1 cellular context compared by ENCODE assay signal in the genomic region with DNA sequence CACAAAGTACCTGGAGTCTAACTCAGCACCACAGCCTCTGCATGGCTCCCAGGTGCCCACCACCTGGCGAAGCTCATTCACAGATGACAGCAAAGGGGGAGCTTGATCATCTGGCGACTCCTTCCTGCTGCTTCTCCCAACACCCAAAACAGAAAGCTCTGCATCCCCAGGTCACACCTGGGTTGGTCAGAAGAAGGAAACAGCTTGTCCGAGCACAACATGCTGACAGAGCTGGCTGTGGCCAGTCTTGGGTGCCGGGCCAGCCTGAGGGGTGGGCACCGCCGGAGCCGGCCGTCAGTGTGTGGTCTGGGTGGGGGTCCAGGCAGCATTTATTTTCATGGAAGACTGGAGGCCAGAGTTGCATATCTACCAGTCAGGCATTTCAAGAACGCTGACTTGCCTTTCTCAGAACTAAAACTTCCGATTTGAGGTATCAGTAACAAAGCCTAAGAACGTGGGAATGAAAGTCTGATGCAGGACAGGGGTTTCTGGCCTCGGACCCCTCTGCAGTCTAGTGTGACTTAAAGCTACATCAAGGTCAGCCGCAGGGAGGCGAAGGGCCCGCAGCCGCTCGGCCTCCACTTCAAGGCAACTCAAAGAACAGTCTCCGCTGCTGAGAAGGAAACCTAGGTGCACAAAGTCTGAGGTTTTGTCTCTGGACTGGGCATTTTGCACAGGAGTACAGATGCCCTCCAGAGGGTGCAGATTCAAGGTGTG.
TF ChIP-seq lines count a peak whose summit lies in the region.

No MANE protein-coding gene starts in this region.

TF ChIP-seq in H1, 55 proteins besides CTCF, POLR2A, EP300 and RAD21:
- TF ChIP-seq, protein P1, sequence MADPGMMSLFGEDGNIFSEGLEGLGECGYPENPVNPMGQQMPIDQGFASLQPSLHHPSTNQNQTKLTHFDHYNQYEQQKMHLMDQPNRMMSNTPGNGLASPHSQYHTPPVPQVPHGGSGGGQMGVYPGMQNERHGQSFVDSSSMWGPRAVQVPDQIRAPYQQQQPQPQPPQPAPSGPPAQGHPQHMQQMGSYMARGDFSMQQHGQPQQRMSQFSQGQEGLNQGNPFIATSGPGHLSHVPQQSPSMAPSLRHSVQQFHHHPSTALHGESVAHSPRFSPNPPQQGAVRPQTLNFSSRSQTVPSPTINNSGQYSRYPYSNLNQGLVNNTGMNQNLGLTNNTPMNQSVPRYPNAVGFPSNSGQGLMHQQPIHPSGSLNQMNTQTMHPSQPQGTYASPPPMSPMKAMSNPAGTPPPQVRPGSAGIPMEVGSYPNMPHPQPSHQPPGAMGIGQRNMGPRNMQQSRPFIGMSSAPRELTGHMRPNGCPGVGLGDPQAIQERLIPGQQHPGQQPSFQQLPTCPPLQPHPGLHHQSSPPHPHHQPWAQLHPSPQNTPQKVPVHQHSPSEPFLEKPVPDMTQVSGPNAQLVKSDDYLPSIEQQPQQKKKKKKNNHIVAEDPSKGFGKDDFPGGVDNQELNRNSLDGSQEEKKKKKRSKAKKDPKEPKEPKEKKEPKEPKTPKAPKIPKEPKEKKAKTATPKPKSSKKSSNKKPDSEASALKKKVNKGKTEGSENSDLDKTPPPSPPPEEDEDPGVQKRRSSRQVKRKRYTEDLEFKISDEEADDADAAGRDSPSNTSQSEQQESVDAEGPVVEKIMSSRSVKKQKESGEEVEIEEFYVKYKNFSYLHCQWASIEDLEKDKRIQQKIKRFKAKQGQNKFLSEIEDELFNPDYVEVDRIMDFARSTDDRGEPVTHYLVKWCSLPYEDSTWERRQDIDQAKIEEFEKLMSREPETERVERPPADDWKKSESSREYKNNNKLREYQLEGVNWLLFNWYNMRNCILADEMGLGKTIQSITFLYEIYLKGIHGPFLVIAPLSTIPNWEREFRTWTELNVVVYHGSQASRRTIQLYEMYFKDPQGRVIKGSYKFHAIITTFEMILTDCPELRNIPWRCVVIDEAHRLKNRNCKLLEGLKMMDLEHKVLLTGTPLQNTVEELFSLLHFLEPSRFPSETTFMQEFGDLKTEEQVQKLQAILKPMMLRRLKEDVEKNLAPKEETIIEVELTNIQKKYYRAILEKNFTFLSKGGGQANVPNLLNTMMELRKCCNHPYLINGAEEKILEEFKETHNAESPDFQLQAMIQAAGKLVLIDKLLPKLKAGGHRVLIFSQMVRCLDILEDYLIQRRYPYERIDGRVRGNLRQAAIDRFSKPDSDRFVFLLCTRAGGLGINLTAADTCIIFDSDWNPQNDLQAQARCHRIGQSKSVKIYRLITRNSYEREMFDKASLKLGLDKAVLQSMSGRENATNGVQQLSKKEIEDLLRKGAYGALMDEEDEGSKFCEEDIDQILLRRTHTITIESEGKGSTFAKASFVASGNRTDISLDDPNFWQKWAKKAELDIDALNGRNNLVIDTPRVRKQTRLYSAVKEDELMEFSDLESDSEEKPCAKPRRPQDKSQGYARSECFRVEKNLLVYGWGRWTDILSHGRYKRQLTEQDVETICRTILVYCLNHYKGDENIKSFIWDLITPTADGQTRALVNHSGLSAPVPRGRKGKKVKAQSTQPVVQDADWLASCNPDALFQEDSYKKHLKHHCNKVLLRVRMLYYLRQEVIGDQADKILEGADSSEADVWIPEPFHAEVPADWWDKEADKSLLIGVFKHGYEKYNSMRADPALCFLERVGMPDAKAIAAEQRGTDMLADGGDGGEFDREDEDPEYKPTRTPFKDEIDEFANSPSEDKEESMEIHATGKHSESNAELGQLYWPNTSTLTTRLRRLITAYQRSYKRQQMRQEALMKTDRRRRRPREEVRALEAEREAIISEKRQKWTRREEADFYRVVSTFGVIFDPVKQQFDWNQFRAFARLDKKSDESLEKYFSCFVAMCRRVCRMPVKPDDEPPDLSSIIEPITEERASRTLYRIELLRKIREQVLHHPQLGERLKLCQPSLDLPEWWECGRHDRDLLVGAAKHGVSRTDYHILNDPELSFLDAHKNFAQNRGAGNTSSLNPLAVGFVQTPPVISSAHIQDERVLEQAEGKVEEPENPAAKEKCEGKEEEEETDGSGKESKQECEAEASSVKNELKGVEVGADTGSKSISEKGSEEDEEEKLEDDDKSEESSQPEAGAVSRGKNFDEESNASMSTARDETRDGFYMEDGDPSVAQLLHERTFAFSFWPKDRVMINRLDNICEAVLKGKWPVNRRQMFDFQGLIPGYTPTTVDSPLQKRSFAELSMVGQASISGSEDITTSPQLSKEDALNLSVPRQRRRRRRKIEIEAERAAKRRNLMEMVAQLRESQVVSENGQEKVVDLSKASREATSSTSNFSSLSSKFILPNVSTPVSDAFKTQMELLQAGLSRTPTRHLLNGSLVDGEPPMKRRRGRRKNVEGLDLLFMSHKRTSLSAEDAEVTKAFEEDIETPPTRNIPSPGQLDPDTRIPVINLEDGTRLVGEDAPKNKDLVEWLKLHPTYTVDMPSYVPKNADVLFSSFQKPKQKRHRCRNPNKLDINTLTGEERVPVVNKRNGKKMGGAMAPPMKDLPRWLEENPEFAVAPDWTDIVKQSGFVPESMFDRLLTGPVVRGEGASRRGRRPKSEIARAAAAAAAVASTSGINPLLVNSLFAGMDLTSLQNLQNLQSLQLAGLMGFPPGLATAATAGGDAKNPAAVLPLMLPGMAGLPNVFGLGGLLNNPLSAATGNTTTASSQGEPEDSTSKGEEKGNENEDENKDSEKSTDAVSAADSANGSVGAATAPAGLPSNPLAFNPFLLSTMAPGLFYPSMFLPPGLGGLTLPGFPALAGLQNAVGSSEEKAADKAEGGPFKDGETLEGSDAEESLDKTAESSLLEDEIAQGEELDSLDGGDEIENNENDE (IDR thresholded peaks at IDR 0.05; ENCODE audit: insufficient replicate concordance, low read length), result no peak
- no peak for TF ChIP-seq SUZ12 (IDR thresholded peaks at IDR 0.05; ENCODE audit: low read length)
- TF ChIP-seq RBBP5 (IDR thresholded peaks at IDR 0.05; ENCODE audit: borderline replicate concordance, low read depth, low read length), result no peak
- no peak for TF ChIP-seq RNF2 (IDR thresholded peaks at IDR 0.05; ENCODE audit: borderline replicate concordance, low read depth, low read length, missing control alignments, poor library complexity, severe bottlenecking)
- no peak for TF ChIP-seq BACH1 (IDR thresholded peaks at IDR 0.05; ENCODE audit: low read length)
- no peak for TF ChIP-seq POU5F1 (IDR thresholded peaks at IDR 0.05; ENCODE audit: low read depth, low read length)
- no peak for TF ChIP-seq TAF7 (optimal IDR thresholded peaks at IDR 0.05; ENCODE audit: borderline replicate concordance, low read depth, low read length)
- no peak for TF ChIP-seq EGR1 (IDR thresholded peaks at IDR 0.05; ENCODE audit: borderline replicate concordance, low read depth, low read length)
- no peak for TF ChIP-seq TCF12 (IDR thresholded peaks at IDR 0.05; ENCODE audit: low read depth, low read length)
- TF ChIP-seq, protein P2, sequence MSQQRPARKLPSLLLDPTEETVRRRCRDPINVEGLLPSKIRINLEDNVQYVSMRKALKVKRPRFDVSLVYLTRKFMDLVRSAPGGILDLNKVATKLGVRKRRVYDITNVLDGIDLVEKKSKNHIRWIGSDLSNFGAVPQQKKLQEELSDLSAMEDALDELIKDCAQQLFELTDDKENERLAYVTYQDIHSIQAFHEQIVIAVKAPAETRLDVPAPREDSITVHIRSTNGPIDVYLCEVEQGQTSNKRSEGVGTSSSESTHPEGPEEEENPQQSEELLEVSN (IDR thresholded peaks at IDR 0.05), result no peak
- no peak for TF ChIP-seq TEAD4 (IDR thresholded peaks at IDR 0.05; ENCODE audit: low read depth, low read length)
- no peak for TF ChIP-seq KDM4A (IDR thresholded peaks at IDR 0.05; ENCODE audit: low read depth, low read length, severe bottlenecking)
- no peak for TF ChIP-seq SIRT6 (IDR thresholded peaks at IDR 0.05; ENCODE audit: low read length)
- no peak for TF ChIP-seq SP1 (IDR thresholded peaks at IDR 0.05; ENCODE audit: low read depth, low read length)
- TF ChIP-seq GABPA (IDR thresholded peaks at IDR 0.05; ENCODE audit: borderline replicate concordance, insufficient read depth, low read length), result no peak
- no peak for TF ChIP-seq EZH2 (IDR thresholded peaks at IDR 0.05; ENCODE audit: low read depth, low read length, severe bottlenecking)
